ENCODE assay signal across 9 cellular contexts in the genomic region with DNA sequence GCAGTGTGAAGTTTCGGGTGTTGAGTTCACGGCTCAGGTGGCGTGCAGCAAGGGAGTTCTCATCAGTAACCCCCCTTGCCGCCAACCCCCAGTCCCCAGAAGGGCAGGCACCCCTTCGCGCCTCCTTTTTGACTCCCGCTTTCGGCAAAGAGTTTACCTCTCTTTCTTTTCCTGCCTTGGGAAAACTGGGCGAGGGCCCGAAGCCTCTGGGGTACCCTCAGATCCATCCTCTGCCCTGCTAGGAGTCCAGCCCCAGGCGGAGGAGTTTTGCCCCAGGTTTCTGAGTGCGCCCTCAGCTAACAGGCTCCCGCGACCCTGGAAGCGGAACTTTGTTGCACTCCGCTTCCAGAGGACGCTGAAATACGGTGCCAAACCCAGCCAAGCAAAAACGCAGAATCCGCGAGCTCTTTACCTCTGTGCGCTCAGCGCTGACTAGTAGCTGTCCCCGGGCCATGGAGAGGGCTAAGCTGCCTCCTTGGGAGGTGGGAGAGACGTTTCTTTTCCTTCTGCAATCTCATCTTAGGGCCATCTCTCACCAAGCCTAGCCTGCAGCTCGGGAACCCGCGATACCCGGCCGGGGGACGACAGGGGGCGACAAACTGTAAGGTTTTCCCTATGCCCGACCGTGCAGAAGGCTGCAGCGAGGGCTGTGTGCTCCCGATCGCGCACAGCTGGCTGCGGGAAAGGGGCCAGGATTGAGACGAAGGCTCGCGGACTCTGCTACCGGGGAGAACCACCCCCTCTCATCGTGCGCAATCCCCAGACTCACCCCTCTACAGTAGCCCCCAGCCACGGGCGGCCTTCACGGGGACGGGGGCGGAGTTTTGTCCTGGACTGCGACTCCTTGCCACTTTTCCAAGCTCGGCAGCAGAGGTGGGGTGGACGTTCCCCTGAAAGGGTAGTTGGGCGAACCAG. TPM values are rescaled to one million over a fixed set of nuclear protein-coding genes. Genes with fewer than 3 reads are reported as not detected.
DNase-seq lines count a peak whose midpoint lies in the region; ATAC-seq, FAIRE-seq and TF ChIP-seq lines count a peak whose summit lies in the region.
"Had no signal": no experiment of that assay in that cellular context is flagged by ENCODE, and none has a peak within 500 bp of the region (broad histone marks: within the 10 kb centered on the region; RNA-seq: fewer than 3 reads in every experiment).

No MANE protein-coding gene starts in this region.

- CTCF ChIA-PET in WTC11 (lab: Charles Lee) = interaction anchor here (0.6 to 7.3 kb wide), 36 partner anchors 8 to 888 kb away, joined by 3 to 131 read pairs (median 4); no protein-coding TSS in a partner anchor

- H3K36me3 ChIP-seq in left ventricle myocardium inferior = no peaks in the 10 kb centered on the region

- no peak overlapping the region for H3K27ac Mint-ChIP-seq in WTC11
- H3K27ac Mint-ChIP-seq: IgD-negative memory B cell had no signal

- no peaks in the 10 kb centered on the region for H3K9me3 Mint-ChIP-seq in WTC11

- peak overlapping the region; percentile 57 for H3K4me3 Mint-ChIP-seq in WTC11
- H3K4me3 Mint-ChIP-seq: IgD-negative memory B cell had no signal

- no peaks in the 10 kb centered on the region for H3K9me3 ChIP-seq in left ventricle myocardium inferior (replicated peaks)

- H3K4me1 ChIP-seq in left ventricle myocardium inferior = peaks cover 27% of the 10 kb centered on the region

- peak; percentile 71 for ATAC-seq in WTC11
- peak; percentile 75 for ATAC-seq in sciatic nerve

- peak overlapping the region; percentile 51 for H3K4me3 ChIP-seq in left ventricle myocardium inferior

- POLR2A ChIA-PET in WTC11 (lab: Charles Lee) = interaction anchor here (0.7 to 1.6 kb wide), 2 partner anchors 17 to 191 kb away, joined by 3 read pairs; no protein-coding TSS in a partner anchor

- no peak for DNase-seq in D721Med (ENCODE audit: insufficient read length, low spot score)
- DNase-seq in HuH-7 (ENCODE audit: low spot score) = peak; percentile 88
- peak; percentile 95 for DNase-seq in WTC11 (ENCODE audit: low spot score)
- DNase-seq in left ventricle myocardium inferior = peak; percentile 43
- DNase-seq in sciatic nerve (ENCODE audit: low spot score) = peak; percentile 82
- no peak for DNase-seq in stimulated activated naive CD4-positive, alpha-beta T cell (lab: John Stamatoyannopoulos, UW)
- DNase-seq in GM19240 (ENCODE audit: insufficient read length, low spot score) = no peak
- no peak for DNase-seq in NCI-H146 (lab: John Stamatoyannopoulos, UW)

- peaks cover 70% of the 10 kb centered on the region for H3K4me1 Mint-ChIP-seq in WTC11
- H3K4me1 Mint-ChIP-seq: IgD-negative memory B cell had no signal

- peaks cover 4% of the 10 kb centered on the region; the same call in 1 of the 2 replicates for H3K36me3 Mint-ChIP-seq in WTC11
- H3K36me3 Mint-ChIP-seq: IgD-negative memory B cell had no signal

- peaks cover 98% of the 10 kb centered on the region for H3K27me3 Mint-ChIP-seq in WTC11 (ENCODE audit: low read depth)

- peaks cover 99% of the 10 kb centered on the region for H3K27me3 ChIP-seq in left ventricle myocardium inferior (ENCODE audit: low read depth)

- FAIRE-seq in D721Med (lab: Jason Lieb, UNC) = no peak

- no peak overlapping the region for H3K27ac ChIP-seq in left ventricle myocardium inferior (replicated peaks)

- TF ChIP-seq CTCF in D721Med (IDR thresholded peaks at IDR 0.05; ENCODE audit: insufficient read depth, missing control alignments) = peak; percentile 59
- peak; percentile 68; the same call in 1 of the 2 replicates for TF ChIP-seq CTCF in WTC11 (IDR thresholded peaks at IDR 0.05)
- TF ChIP-seq CTCF in left ventricle myocardium inferior (IDR thresholded peaks at IDR 0.05; ENCODE audit: borderline replicate concordance) = peak; percentile 50

- intact Hi-C loops in left ventricle myocardium inferior (cut with micrococcal nuclease) = no loop called here
- intact Hi-C loops in sciatic nerve (cut with DNase I) = no loop called here

TF ChIP-seq in WTC11, 78 proteins besides CTCF, POLR2A, EP300 and RAD21 (continues in another document):
- TF ChIP-seq CREM (CRISPR knock-in tag; IDR thresholded peaks at IDR 0.05) (no peak), KAT7 (CRISPR knock-in tag; IDR thresholded peaks at IDR 0.05; ENCODE audit: borderline replicate concordance) (no peak), ZNF671 (CRISPR knock-in tag; IDR thresholded peaks at IDR 0.05) (no peak), FOXK1 (CRISPR knock-in tag; IDR thresholded peaks at IDR 0.05) (no peak), ZNF263 (CRISPR knock-in tag; IDR thresholded peaks at IDR 0.05; ENCODE audit: low read depth) (no peak)
- TF ChIP-seq, protein P1, sequence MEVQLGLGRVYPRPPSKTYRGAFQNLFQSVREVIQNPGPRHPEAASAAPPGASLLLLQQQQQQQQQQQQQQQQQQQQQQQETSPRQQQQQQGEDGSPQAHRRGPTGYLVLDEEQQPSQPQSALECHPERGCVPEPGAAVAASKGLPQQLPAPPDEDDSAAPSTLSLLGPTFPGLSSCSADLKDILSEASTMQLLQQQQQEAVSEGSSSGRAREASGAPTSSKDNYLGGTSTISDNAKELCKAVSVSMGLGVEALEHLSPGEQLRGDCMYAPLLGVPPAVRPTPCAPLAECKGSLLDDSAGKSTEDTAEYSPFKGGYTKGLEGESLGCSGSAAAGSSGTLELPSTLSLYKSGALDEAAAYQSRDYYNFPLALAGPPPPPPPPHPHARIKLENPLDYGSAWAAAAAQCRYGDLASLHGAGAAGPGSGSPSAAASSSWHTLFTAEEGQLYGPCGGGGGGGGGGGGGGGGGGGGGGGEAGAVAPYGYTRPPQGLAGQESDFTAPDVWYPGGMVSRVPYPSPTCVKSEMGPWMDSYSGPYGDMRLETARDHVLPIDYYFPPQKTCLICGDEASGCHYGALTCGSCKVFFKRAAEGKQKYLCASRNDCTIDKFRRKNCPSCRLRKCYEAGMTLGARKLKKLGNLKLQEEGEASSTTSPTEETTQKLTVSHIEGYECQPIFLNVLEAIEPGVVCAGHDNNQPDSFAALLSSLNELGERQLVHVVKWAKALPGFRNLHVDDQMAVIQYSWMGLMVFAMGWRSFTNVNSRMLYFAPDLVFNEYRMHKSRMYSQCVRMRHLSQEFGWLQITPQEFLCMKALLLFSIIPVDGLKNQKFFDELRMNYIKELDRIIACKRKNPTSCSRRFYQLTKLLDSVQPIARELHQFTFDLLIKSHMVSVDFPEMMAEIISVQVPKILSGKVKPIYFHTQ (CRISPR knock-in tag; IDR thresholded peaks at IDR 0.05) = no peak
- TF ChIP-seq, protein P2, sequence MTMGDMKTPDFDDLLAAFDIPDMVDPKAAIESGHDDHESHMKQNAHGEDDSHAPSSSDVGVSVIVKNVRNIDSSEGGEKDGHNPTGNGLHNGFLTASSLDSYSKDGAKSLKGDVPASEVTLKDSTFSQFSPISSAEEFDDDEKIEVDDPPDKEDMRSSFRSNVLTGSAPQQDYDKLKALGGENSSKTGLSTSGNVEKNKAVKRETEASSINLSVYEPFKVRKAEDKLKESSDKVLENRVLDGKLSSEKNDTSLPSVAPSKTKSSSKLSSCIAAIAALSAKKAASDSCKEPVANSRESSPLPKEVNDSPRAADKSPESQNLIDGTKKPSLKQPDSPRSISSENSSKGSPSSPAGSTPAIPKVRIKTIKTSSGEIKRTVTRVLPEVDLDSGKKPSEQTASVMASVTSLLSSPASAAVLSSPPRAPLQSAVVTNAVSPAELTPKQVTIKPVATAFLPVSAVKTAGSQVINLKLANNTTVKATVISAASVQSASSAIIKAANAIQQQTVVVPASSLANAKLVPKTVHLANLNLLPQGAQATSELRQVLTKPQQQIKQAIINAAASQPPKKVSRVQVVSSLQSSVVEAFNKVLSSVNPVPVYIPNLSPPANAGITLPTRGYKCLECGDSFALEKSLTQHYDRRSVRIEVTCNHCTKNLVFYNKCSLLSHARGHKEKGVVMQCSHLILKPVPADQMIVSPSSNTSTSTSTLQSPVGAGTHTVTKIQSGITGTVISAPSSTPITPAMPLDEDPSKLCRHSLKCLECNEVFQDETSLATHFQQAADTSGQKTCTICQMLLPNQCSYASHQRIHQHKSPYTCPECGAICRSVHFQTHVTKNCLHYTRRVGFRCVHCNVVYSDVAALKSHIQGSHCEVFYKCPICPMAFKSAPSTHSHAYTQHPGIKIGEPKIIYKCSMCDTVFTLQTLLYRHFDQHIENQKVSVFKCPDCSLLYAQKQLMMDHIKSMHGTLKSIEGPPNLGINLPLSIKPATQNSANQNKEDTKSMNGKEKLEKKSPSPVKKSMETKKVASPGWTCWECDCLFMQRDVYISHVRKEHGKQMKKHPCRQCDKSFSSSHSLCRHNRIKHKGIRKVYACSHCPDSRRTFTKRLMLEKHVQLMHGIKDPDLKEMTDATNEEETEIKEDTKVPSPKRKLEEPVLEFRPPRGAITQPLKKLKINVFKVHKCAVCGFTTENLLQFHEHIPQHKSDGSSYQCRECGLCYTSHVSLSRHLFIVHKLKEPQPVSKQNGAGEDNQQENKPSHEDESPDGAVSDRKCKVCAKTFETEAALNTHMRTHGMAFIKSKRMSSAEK (CRISPR knock-in tag; IDR thresholded peaks at IDR 0.05; ENCODE audit: borderline replicate concordance) = no peak
- TF ChIP-seq, protein P3, sequence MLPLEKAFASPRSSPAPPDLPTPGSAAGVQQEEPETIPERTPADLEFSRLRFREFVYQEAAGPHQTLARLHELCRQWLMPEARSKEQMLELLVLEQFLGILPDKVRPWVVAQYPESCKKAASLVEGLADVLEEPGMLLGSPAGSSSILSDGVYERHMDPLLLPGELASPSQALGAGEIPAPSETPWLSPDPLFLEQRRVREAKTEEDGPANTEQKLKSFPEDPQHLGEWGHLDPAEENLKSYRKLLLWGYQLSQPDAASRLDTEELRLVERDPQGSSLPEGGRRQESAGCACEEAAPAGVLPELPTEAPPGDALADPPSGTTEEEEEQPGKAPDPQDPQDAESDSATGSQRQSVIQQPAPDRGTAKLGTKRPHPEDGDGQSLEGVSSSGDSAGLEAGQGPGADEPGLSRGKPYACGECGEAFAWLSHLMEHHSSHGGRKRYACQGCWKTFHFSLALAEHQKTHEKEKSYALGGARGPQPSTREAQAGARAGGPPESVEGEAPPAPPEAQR (CRISPR knock-in tag; IDR thresholded peaks at IDR 0.05) = no peak
- TF ChIP-seq, protein P4, sequence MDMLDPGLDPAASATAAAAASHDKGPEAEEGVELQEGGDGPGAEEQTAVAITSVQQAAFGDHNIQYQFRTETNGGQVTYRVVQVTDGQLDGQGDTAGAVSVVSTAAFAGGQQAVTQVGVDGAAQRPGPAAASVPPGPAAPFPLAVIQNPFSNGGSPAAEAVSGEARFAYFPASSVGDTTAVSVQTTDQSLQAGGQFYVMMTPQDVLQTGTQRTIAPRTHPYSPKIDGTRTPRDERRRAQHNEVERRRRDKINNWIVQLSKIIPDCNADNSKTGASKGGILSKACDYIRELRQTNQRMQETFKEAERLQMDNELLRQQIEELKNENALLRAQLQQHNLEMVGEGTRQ (CRISPR knock-in tag; IDR thresholded peaks at IDR 0.05) = no peak

RNA-seq across cellular contexts. Expression of a gene that starts 2.7 kb away (rescaled TPM):
- not detected in 3 replicates for total RNA-seq in WTC11 (2021)
- not detected for total RNA-seq in left ventricle myocardium inferior
- total RNA-seq in sciatic nerve = 0.27 TPM

Comparison
In these comparisons a context has a peak if more than half of its experiments do, and no peak if none do; other contexts are left out.
1. DNase-seq: peak in HuH-7 (single experiment), WTC11 (single experiment), left ventricle myocardium inferior (single experiment) and sciatic nerve (single experiment); none in D721Med (single experiment), stimulated activated naive CD4-positive, alpha-beta T cell (0 of 6), GM19240 (single experiment) and NCI-H146 (single experiment).
2. Peak in every context shown above with its lines, with median percentiles within 50 percentile points of each other: CTCF ChIP-seq.